ENCODE assay signal across 9 cellular contexts in genomic region chr7:46291601-46292150, GRCh38.
A peak's percentile ranks its signal among the peaks of the same experiment; 100 is the strongest.
DNase-seq lines count a peak whose midpoint lies in the region; ATAC-seq, FAIRE-seq and TF ChIP-seq lines count a peak whose summit lies in the region.
"Had no signal": no experiment of that assay in that cellular context is flagged by ENCODE, and none has a peak within 500 bp of the region (broad histone marks: within the 10 kb centered on the region; RNA-seq: fewer than 3 reads in every experiment).

No MANE protein-coding gene starts in this region.

- no peak for TF ChIP-seq CTCF in heart right ventricle (IDR thresholded peaks at IDR 0.05)

- peaks cover 0 to 3% (median 0%) of the 10 kb centered on the region in 11 donors for H3K9me3 ChIP-seq in heart right ventricle

- WGBS in heart right ventricle, 2 donors, result 64 to 67% methylated on average over 4 of the region's 4 CpGs

- H3K4me1 ChIP-seq in heart right ventricle, result peaks cover 0 to 19% (median 12%) of the 10 kb centered on the region in 9 donors

- DNase-seq in AG08395 (ENCODE audit: low spot score) (peak; percentile 61), RCC 7860 (ENCODE audit: low spot score) (peak; percentile 50), heart right ventricle (no peak), GM12891 (ENCODE audit: insufficient read length, low spot score) (no peak), nucleus accumbens (lab: John Stamatoyannopoulos, UW) (no peak)
- no peak for DNase-seq in stimulated activated naive CD4-positive, alpha-beta T cell (lab: John Stamatoyannopoulos, UW)
- DNase-seq in activated CD8-positive, alpha-beta memory T cell treated with anti-CD3 and anti-CD28 coated beads for 24 hours, result no peak
- DNase-seq: CD8-positive, alpha-beta memory T cell had no signal

- peak; percentile 49 for ATAC-seq in GM21515 (IDR thresholded peaks at IDR 0.05; ENCODE audit: unreplicated experiment)
- peak in 7 of 8 donors; percentile 38 to 82 (median 78) for ATAC-seq in heart right ventricle

- no peaks in the 10 kb centered on the region for H3K36me3 ChIP-seq in heart right ventricle

- FAIRE-seq in RCC 7860 (lab: Jason Lieb, UNC) (no peak), GM12891 (lab: Jason Lieb, UNC) (no peak)

- H3K4me3 ChIP-seq in heart right ventricle, result no peak overlapping the region

- peak overlapping the region in 4 of 10 donors; percentile 10 to 45 (median 25) for H3K27ac ChIP-seq in heart right ventricle

- no peaks in the 10 kb centered on the region for H3K27me3 ChIP-seq in heart right ventricle

- intact Hi-C loops in heart right ventricle (cut with DNase I), result no loop called here

- TF ChIP-seq POLR2A in GM12891 (IDR thresholded peaks at IDR 0.05; ENCODE audit: low read depth, low read length), result no peak

TF ChIP-seq in GM12891, 5 proteins besides CTCF, POLR2A, EP300 and RAD21:
- TF ChIP-seq TAF1 (IDR thresholded peaks at IDR 0.05; ENCODE audit: low read depth, low read length), result no peak
- no peak for TF ChIP-seq POU2F2 (IDR thresholded peaks at IDR 0.05; ENCODE audit: low read depth, low read length)
- TF ChIP-seq PAX5 (IDR thresholded peaks at IDR 0.05; ENCODE audit: insufficient read depth, low read length, severe bottlenecking), result no peak
- TF ChIP-seq SPI1 (IDR thresholded peaks at IDR 0.05; ENCODE audit: low read depth, low read length), result no peak
- TF ChIP-seq POLR2AphosphoS5 (IDR thresholded peaks at IDR 0.05; ENCODE audit: low read depth, low read length), result no peak

Comparison
In these comparisons a context has a peak if more than half of its experiments do, and no peak if none do; other contexts are left out.
1. DNase-seq: peak in AG08395 (single experiment) and RCC 7860 (single experiment); none in heart right ventricle (0 of 2), GM12891 (single experiment), nucleus accumbens (0 of 56), stimulated activated naive CD4-positive, alpha-beta T cell (0 of 6) and activated CD8-positive, alpha-beta memory T cell treated with anti-CD3 and anti-CD28 coated beads for 24 hours (single experiment).